In the genomic region with DNA sequence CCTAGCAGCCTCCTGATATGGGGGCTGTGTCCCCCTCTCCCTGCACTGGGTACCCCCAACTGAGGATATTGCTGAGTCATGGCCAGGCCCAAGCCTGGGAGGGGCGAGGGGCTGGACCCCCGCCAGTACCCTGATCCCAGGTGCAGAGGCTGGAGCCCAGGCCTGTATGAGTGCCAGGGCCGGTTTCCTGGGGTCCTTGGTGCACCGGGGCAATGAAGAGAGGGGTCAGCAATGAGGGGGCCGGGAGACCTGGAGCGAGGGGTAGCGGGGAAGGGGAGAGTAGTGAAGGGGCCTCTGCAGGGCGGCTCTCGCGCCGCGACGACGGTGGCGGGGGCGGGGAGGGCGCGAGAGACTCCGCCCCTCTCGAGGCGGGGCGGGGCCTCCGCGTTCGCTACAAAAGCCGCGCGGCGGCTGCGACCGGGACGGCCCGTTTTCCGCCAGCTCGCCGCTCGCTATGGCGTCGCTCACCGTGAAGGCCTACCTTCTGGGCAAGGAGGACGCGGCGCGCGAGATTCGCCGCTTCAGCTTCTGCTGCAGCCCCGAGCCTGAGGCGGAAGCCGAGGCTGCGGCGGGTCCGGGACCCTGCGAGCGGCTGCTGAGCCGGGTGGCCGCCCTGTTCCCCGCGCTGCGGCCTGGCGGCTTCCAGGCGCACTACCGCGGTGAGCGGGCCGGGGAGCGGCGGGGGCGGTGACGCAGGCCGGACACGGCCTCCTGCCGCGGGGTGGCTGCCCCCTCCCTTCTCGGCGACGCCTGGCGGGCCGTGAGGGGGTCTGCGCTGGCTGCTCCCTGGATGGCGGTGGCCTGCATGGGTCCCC, we compare ENCODE assay signal across 1 cellular context.
A peak's percentile ranks its signal among the peaks of the same experiment; 100 is the strongest.
TF ChIP-seq lines count a peak whose summit lies in the region.

A gene (plus strand): TSS at position 423 of the 815 bp plus-strand sequence. CDS start 32 bp downstream, at position 455.

TF ChIP-seq in HepG2, 621 proteins besides CTCF, POLR2A, EP300 and RAD21 (continued from another document and continues in another):
- TF ChIP-seq ZNF816 (CRISPR knock-in tag; IDR thresholded peaks at IDR 0.05; ENCODE audit: borderline replicate concordance), result peak; percentile 73; the same call in 1 of the 2 replicates
- TF ChIP-seq NR2C2 (CRISPR knock-in tag; IDR thresholded peaks at IDR 0.05; ENCODE audit: borderline replicate concordance), result peak; percentile 55
- TF ChIP-seq ZNF709 (CRISPR knock-in tag; IDR thresholded peaks at IDR 0.05), result peak; percentile 84; the same call in 1 of the 2 replicates
- peak; percentile 85; the same call in 1 of the 2 replicates for TF ChIP-seq PCBP1 (IDR thresholded peaks at IDR 0.05; ENCODE audit: borderline replicate concordance, low read depth, low read length)
- TF ChIP-seq, protein P1, sequence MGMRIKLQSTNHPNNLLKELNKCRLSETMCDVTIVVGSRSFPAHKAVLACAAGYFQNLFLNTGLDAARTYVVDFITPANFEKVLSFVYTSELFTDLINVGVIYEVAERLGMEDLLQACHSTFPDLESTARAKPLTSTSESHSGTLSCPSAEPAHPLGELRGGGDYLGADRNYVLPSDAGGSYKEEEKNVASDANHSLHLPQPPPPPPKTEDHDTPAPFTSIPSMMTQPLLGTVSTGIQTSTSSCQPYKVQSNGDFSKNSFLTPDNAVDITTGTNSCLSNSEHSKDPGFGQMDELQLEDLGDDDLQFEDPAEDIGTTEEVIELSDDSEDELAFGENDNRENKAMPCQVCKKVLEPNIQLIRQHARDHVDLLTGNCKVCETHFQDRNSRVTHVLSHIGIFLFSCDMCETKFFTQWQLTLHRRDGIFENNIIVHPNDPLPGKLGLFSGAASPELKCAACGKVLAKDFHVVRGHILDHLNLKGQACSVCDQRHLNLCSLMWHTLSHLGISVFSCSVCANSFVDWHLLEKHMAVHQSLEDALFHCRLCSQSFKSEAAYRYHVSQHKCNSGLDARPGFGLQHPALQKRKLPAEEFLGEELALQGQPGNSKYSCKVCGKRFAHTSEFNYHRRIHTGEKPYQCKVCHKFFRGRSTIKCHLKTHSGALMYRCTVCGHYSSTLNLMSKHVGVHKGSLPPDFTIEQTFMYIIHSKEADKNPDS (CRISPR knock-in tag; IDR thresholded peaks at IDR 0.05), result peak; percentile 10; the same call in 1 of the 2 replicates
- TF ChIP-seq NFKBIZ (CRISPR knock-in tag; IDR thresholded peaks at IDR 0.05), result no peak
- TF ChIP-seq, protein P2, sequence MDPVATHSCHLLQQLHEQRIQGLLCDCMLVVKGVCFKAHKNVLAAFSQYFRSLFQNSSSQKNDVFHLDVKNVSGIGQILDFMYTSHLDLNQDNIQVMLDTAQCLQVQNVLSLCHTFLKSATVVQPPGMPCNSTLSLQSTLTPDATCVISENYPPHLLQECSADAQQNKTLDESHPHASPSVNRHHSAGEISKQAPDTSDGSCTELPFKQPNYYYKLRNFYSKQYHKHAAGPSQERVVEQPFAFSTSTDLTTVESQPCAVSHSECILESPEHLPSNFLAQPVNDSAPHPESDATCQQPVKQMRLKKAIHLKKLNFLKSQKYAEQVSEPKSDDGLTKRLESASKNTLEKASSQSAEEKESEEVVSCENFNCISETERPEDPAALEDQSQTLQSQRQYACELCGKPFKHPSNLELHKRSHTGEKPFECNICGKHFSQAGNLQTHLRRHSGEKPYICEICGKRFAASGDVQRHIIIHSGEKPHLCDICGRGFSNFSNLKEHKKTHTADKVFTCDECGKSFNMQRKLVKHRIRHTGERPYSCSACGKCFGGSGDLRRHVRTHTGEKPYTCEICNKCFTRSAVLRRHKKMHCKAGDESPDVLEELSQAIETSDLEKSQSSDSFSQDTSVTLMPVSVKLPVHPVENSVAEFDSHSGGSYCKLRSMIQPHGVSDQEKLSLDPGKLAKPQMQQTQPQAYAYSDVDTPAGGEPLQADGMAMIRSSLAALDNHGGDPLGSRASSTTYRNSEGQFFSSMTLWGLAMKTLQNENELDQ (CRISPR knock-in tag; IDR thresholded peaks at IDR 0.05; ENCODE audit: borderline replicate concordance), result no peak
- peak; percentile 63; the same call in 1 of the 2 replicates for TF ChIP-seq FOXC1 (CRISPR knock-in tag; IDR thresholded peaks at IDR 0.05; ENCODE audit: borderline replicate concordance)
- TF ChIP-seq, protein P3, sequence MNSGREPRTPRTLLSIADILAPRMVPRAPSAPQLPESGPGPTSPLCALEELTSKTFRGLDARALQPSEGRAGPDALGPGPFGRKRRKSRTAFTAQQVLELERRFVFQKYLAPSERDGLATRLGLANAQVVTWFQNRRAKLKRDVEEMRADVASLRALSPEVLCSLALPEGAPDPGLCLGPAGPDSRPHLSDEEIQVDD (CRISPR knock-in tag; IDR thresholded peaks at IDR 0.05; ENCODE audit: borderline replicate concordance), result no peak
- TF ChIP-seq KLF6 (CRISPR knock-in tag; IDR thresholded peaks at IDR 0.05), result peak; percentile 94
- no peak for TF ChIP-seq ZNF570 (CRISPR knock-in tag; IDR thresholded peaks at IDR 0.05; ENCODE audit: borderline replicate concordance)
- TF ChIP-seq ZNF781 (CRISPR knock-in tag; IDR thresholded peaks at IDR 0.05; ENCODE audit: borderline replicate concordance, not compliant biosample characterization), result no peak
- 0 out of 2 replicates have a peak, but pooled peaks have one; percentile 31 for TF ChIP-seq ISL2 (CRISPR knock-in tag; IDR thresholded peaks at IDR 0.05)
- peak; percentile 3 for TF ChIP-seq SRSF1 (optimal IDR thresholded peaks at IDR 0.05; ENCODE audit: low read depth, low read length)
- TF ChIP-seq, protein P4, sequence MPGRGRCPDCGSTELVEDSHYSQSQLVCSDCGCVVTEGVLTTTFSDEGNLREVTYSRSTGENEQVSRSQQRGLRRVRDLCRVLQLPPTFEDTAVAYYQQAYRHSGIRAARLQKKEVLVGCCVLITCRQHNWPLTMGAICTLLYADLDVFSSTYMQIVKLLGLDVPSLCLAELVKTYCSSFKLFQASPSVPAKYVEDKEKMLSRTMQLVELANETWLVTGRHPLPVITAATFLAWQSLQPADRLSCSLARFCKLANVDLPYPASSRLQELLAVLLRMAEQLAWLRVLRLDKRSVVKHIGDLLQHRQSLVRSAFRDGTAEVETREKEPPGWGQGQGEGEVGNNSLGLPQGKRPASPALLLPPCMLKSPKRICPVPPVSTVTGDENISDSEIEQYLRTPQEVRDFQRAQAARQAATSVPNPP (CRISPR knock-in tag; IDR thresholded peaks at IDR 0.05), result 0 out of 2 replicates have a peak, but pooled peaks have one; percentile 44
- peak; percentile 49; the same call in 1 of the 2 replicates for TF ChIP-seq ZSCAN31 (CRISPR knock-in tag; IDR thresholded peaks at IDR 0.05; ENCODE audit: low read depth)
- peak; percentile 61; the same call in 1 of the 2 replicates for TF ChIP-seq ZSCAN9 (CRISPR knock-in tag; IDR thresholded peaks at IDR 0.05; ENCODE audit: borderline replicate concordance)
- TF ChIP-seq SP4 (CRISPR knock-in tag; IDR thresholded peaks at IDR 0.05), result peak; percentile 75
- TF ChIP-seq, protein P5, sequence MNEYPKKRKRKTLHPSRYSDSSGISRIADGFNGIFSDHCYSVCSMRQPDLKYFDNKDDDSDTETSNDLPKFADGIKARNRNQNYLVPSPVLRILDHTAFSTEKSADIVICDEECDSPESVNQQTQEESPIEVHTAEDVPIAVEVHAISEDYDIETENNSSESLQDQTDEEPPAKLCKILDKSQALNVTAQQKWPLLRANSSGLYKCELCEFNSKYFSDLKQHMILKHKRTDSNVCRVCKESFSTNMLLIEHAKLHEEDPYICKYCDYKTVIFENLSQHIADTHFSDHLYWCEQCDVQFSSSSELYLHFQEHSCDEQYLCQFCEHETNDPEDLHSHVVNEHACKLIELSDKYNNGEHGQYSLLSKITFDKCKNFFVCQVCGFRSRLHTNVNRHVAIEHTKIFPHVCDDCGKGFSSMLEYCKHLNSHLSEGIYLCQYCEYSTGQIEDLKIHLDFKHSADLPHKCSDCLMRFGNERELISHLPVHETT (CRISPR knock-in tag; conservative IDR thresholded peaks at IDR 0.05), result no peak
- TF ChIP-seq NR2F1 (CRISPR knock-in tag; IDR thresholded peaks at IDR 0.05), result no peak
- no peak for TF ChIP-seq ATF7 (IDR thresholded peaks at IDR 0.05)
- no peak for TF ChIP-seq ATF7 (CRISPR knock-in tag; IDR thresholded peaks at IDR 0.05)
- TF ChIP-seq HOXA3 (CRISPR knock-in tag; IDR thresholded peaks at IDR 0.05), result peak; percentile 78
- no peak for TF ChIP-seq MATR3 (CRISPR knock-in tag; IDR thresholded peaks at IDR 0.05)
- TF ChIP-seq HCFC1 (IDR thresholded peaks at IDR 0.05; ENCODE audit: low read depth, low read length), result no peak
- TF ChIP-seq AKAP8 (CRISPR knock-in tag; IDR thresholded peaks at IDR 0.05), result peak; percentile 91; the same call in 1 of the 2 replicates
- peak; percentile 45 for TF ChIP-seq ZMYM4 (CRISPR knock-in tag; IDR thresholded peaks at IDR 0.05)
- TF ChIP-seq SIX4 (CRISPR knock-in tag; IDR thresholded peaks at IDR 0.05), result peak; percentile 65; the same call in 1 of the 2 replicates
- TF ChIP-seq MED8 (CRISPR knock-in tag; IDR thresholded peaks at IDR 0.05; ENCODE audit: insufficient replicate concordance), result peak; percentile 47
- TF ChIP-seq TBX3 (IDR thresholded peaks at IDR 0.05; ENCODE audit: borderline replicate concordance), result no peak
- TF ChIP-seq MTF2 (CRISPR knock-in tag; IDR thresholded peaks at IDR 0.05; ENCODE audit: borderline replicate concordance), result no peak
- peak; percentile 60 for TF ChIP-seq ZSCAN21 (CRISPR knock-in tag; IDR thresholded peaks at IDR 0.05; ENCODE audit: borderline replicate concordance)
- peak; percentile 85 for TF ChIP-seq ZNF790 (CRISPR knock-in tag; IDR thresholded peaks at IDR 0.05; ENCODE audit: borderline replicate concordance)
- TF ChIP-seq JUNB (CRISPR knock-in tag; IDR thresholded peaks at IDR 0.05; ENCODE audit: borderline replicate concordance), result no peak
- TF ChIP-seq ZNF792 (CRISPR knock-in tag; IDR thresholded peaks at IDR 0.05), result peak; percentile 61; the same call in 1 of the 2 replicates
- peak; percentile 98 for TF ChIP-seq NFE2L2 (IDR thresholded peaks at IDR 0.05; ENCODE audit: low read length)
- no peak for TF ChIP-seq ZNF644 (CRISPR knock-in tag; IDR thresholded peaks at IDR 0.05; ENCODE audit: low read depth)
- no peak for TF ChIP-seq GLI4 (CRISPR knock-in tag; IDR thresholded peaks at IDR 0.05; ENCODE audit: borderline replicate concordance)
- no peak for TF ChIP-seq PAF1 (CRISPR knock-in tag; IDR thresholded peaks at IDR 0.05)
- TF ChIP-seq, protein P6, sequence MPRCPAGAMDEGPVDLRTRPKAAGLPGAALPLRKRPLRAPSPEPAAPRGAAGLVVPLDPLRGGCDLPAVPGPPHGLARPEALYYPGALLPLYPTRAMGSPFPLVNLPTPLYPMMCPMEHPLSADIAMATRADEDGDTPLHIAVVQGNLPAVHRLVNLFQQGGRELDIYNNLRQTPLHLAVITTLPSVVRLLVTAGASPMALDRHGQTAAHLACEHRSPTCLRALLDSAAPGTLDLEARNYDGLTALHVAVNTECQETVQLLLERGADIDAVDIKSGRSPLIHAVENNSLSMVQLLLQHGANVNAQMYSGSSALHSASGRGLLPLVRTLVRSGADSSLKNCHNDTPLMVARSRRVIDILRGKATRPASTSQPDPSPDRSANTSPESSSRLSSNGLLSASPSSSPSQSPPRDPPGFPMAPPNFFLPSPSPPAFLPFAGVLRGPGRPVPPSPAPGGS (CRISPR knock-in tag; IDR thresholded peaks at IDR 0.05), result peak; percentile 20
- TF ChIP-seq AGO2 (optimal IDR thresholded peaks at IDR 0.05; ENCODE audit: low read depth, low read length), result no peak
- TF ChIP-seq, protein P7, sequence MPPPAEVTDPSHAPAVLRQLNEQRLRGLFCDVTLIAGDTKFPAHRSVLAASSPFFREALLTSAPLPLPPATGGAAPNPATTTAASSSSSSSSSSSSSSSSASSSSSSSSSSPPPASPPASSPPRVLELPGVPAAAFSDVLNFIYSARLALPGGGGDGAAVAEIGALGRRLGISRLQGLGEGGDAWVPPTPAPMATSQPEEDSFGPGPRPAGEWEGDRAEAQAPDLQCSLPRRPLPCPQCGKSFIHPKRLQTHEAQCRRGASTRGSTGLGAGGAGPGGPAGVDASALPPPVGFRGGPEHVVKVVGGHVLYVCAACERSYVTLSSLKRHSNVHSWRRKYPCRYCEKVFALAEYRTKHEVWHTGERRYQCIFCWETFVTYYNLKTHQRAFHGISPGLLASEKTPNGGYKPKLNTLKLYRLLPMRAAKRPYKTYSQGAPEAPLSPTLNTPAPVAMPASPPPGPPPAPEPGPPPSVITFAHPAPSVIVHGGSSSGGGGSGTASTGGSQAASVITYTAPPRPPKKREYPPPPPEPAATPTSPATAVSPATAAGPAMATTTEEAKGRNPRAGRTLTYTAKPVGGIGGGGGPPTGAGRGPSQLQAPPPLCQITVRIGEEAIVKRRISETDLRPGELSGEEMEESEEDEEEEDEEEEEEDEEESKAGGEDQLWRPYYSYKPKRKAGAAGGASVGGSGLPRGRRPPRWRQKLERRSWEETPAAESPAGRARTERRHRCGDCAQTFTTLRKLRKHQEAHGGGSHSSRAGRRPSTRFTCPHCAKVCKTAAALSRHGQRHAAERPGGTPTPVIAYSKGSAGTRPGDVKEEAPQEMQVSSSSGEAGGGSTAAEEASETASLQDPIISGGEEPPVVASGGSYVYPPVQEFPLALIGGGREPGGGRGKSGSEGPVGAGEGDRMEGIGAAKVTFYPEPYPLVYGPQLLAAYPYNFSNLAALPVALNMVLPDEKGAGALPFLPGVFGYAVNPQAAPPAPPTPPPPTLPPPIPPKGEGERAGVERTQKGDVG (CRISPR knock-in tag; IDR thresholded peaks at IDR 0.05; ENCODE audit: borderline replicate concordance), result peak; percentile 82; the same call in 1 of the 2 replicates
- no peak; the same call in 1 of the 2 replicates for TF ChIP-seq ZBTB21 (CRISPR knock-in tag; IDR thresholded peaks at IDR 0.05)
- no peak for TF ChIP-seq ZNF460 (CRISPR knock-in tag; IDR thresholded peaks at IDR 0.05; ENCODE audit: borderline replicate concordance)
- TF ChIP-seq, protein P8, sequence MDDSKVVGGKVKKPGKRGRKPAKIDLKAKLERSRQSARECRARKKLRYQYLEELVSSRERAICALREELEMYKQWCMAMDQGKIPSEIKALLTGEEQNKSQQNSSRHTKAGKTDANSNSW (CRISPR knock-in tag; IDR thresholded peaks at IDR 0.05; ENCODE audit: borderline replicate concordance), result 0 out of 2 replicates have a peak, but pooled peaks have one; percentile 48
- no peak for TF ChIP-seq ZNF7 (CRISPR knock-in tag; IDR thresholded peaks at IDR 0.05)
- TF ChIP-seq PRPF4 (IDR thresholded peaks at IDR 0.05; ENCODE audit: low read depth, low read length, poor library complexity, severe bottlenecking), result no peak
- TF ChIP-seq ZBTB7B (CRISPR knock-in tag; IDR thresholded peaks at IDR 0.05), result peak; percentile 66; the same call in 1 of the 2 replicates
- TF ChIP-seq CBX1 (IDR thresholded peaks at IDR 0.05; ENCODE audit: low read depth), result peak; percentile 82
- TF ChIP-seq ZNF230 (CRISPR knock-in tag; IDR thresholded peaks at IDR 0.05), result no peak
- TF ChIP-seq ZFP37 (CRISPR knock-in tag; IDR thresholded peaks at IDR 0.05; ENCODE audit: borderline replicate concordance), result peak; percentile 38; the same call in 1 of the 2 replicates
- TF ChIP-seq NAIF1 (CRISPR knock-in tag; IDR thresholded peaks at IDR 0.05; ENCODE audit: borderline replicate concordance), result no peak
- TF ChIP-seq ZNF550 (CRISPR knock-in tag; IDR thresholded peaks at IDR 0.05; ENCODE audit: borderline replicate concordance), result no peak
- TF ChIP-seq ZNF660 (CRISPR knock-in tag; IDR thresholded peaks at IDR 0.05; ENCODE audit: borderline replicate concordance, low read depth), result 0 out of 2 replicates have a peak, but pooled peaks have one; percentile 62
